In the genomic region with DNA sequence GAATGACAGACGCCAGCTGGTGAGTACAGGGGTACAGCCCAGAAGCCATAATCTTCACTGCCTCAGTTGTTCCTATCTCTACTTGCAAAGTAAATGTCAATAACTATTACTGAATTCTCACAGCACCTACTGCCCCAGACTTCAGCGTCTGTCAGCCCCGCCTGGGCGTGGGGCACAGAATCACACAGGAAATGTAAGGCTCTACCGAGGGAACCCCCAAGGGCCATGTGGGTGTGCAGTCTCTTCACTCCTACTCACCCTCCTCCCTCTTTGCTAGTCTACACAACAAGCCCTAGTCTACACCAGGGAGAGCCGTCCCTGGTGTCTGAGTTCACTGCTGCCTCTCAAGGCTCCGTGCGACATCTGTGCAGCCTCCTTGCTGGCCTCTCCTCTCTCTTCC, we compare ENCODE assay signal across 14 cellular contexts.
DNase-seq lines count a peak whose midpoint lies in the region; ATAC-seq and TF ChIP-seq lines count a peak whose summit lies in the region.
"Had no signal": no experiment of that assay in that cellular context is flagged by ENCODE, and none has a peak within 500 bp of the region (broad histone marks: within the 10 kb centered on the region; RNA-seq: fewer than 3 reads in every experiment).

No MANE protein-coding gene starts in this region.

- no peaks in the 10 kb centered on the region for H3K36me3 Mint-ChIP-seq in memory B cell
- no peaks in the 10 kb centered on the region for H3K36me3 Mint-ChIP-seq in stimulated activated effector memory CD8-positive, alpha-beta T cell treated with anti-CD3 and anti-CD28 coated beads, Interleukin-12 subunit alpha, Interleukin-12 subunit beta, amount 100 ng/mL, for 72 hours

- no peak overlapping the region for H3K4me3 Mint-ChIP-seq in memory B cell
- no peak overlapping the region for H3K4me3 Mint-ChIP-seq in stimulated activated effector memory CD8-positive, alpha-beta T cell treated with anti-CD3 and anti-CD28 coated beads, Interleukin-12 subunit alpha, Interleukin-12 subunit beta, amount 100 ng/mL, for 72 hours

- H3K4me3 ChIP-seq in NB4 (ENCODE audit: low read depth, low read length) = no peak overlapping the region
- H3K4me3 ChIP-seq: Peyer's patch had no signal

- peak; percentile 52 for ATAC-seq in memory B cell (ENCODE audit: low read depth)
- peak; percentile 39 for ATAC-seq in stimulated activated effector memory CD8-positive, alpha-beta T cell treated with anti-CD3 and anti-CD28 coated beads, Interleukin-12 subunit alpha, Interleukin-12 subunit beta, amount 100 ng/mL, for 72 hours
- ATAC-seq in HG03045 (IDR thresholded peaks at IDR 0.05; ENCODE audit: unreplicated experiment) = no peak
- no peak for ATAC-seq in HG03442 (IDR thresholded peaks at IDR 0.05; ENCODE audit: unreplicated experiment)

- TF ChIP-seq POLR2A in NB4 (IDR thresholded peaks at IDR 0.05; ENCODE audit: extremely low read depth, insufficient read length) = no peak

- no peak for TF ChIP-seq CTCF in NB4 (IDR thresholded peaks at IDR 0.05; ENCODE audit: low read depth, low read length)

- no peaks in the 10 kb centered on the region for H3K9me3 Mint-ChIP-seq in memory B cell
- no peaks in the 10 kb centered on the region for H3K9me3 Mint-ChIP-seq in stimulated activated effector memory CD8-positive, alpha-beta T cell treated with anti-CD3 and anti-CD28 coated beads, Interleukin-12 subunit alpha, Interleukin-12 subunit beta, amount 100 ng/mL, for 72 hours

- H3K27me3 Mint-ChIP-seq in memory B cell = peaks cover 42% of the 10 kb centered on the region

- no peak overlapping the region for H3K27ac Mint-ChIP-seq in memory B cell
- peak overlapping the region; percentile 18 for H3K27ac Mint-ChIP-seq in stimulated activated effector memory CD8-positive, alpha-beta T cell treated with anti-CD3 and anti-CD28 coated beads, Interleukin-12 subunit alpha, Interleukin-12 subunit beta, amount 100 ng/mL, for 72 hours

- H3K4me1 Mint-ChIP-seq in memory B cell = peaks cover 17% of the 10 kb centered on the region
- H3K4me1 Mint-ChIP-seq in stimulated activated effector memory CD8-positive, alpha-beta T cell treated with anti-CD3 and anti-CD28 coated beads, Interleukin-12 subunit alpha, Interleukin-12 subunit beta, amount 100 ng/mL, for 72 hours = peaks cover 25% of the 10 kb centered on the region

- peak; percentile 33 for DNase-seq in stimulated activated CD4-positive, alpha-beta T cell treated with anti-CD3 and anti-CD28 coated beads, Interleukin-2, amount 100 ng/mL, for 4 hours (ENCODE audit: low read depth)
- no peak for DNase-seq in stimulated activated CD4-positive, alpha-beta T cell treated with anti-CD3 and anti-CD28 coated beads, Interleukin-12 subunit alpha, Interleukin-12 subunit beta, amount 100 ng/mL, for 4 hours
- DNase-seq in NB4 (ENCODE audit: low read depth) = peak; percentile 34
- DNase-seq in memory B cell (ENCODE audit: low spot score in 2 of 2) = no peak
- no peak for DNase-seq in stimulated activated effector memory CD8-positive, alpha-beta T cell treated with anti-CD3 and anti-CD28 coated beads, Interleukin-12 subunit alpha, Interleukin-12 subunit beta, amount 100 ng/mL, for 72 hours (ENCODE audit: low spot score in 2 of 2)
- DNase-seq: BE2C, DMS 273 treated with DMSO at 0.1 percent for 48 hours, NCI-H1436 treated with DMSO at 0.1 percent for 48 hours, NCI-H2081, NCI-H510A treated with DMSO at 0.1 percent for 48 hours, Peyer's patch, Right ventricle myocardium superior had no signal

Comparison
In these comparisons a context has a peak if more than half of its experiments do, and no peak if none do; other contexts are left out.
1. DNase-seq: peak in stimulated activated CD4-positive, alpha-beta T cell treated with anti-CD3 and anti-CD28 coated beads, Interleukin-2, amount 100 ng/mL, for 4 hours (single experiment) and NB4 (single experiment); none in stimulated activated CD4-positive, alpha-beta T cell treated with anti-CD3 and anti-CD28 coated beads, Interleukin-12 subunit alpha, Interleukin-12 subunit beta, amount 100 ng/mL, for 4 hours (single experiment), memory B cell (0 of 2) and stimulated activated effector memory CD8-positive, alpha-beta T cell treated with anti-CD3 and anti-CD28 coated beads, Interleukin-12 subunit alpha, Interleukin-12 subunit beta, amount 100 ng/mL, for 72 hours (0 of 2).
2. ATAC-seq: peak in memory B cell (single experiment) and stimulated activated effector memory CD8-positive, alpha-beta T cell treated with anti-CD3 and anti-CD28 coated beads, Interleukin-12 subunit alpha, Interleukin-12 subunit beta, amount 100 ng/mL, for 72 hours (single experiment); none in HG03045 (single experiment) and HG03442 (single experiment).